9 cellular contexts compared by ENCODE assay signal in the genomic region with DNA sequence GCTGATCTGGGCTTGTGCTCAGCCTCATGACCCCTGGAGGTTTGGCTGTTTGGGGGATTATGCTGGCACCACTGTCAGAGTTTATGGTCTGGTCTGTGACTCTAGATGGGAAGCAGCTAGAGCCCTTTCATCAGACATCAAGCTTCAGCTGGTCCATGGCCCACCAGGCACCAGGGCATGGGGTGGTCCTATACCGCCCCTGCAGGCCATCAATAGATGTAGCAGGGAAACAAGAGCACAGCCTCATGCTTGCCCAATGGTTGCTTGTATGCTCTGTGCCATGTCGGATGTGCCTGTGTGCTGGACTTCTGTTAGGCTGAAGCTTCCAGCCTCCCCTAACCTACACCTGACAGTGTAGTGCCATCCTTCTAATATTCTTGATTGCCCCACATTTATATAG.
DNase-seq lines count a peak whose midpoint lies in the region; ATAC-seq and TF ChIP-seq lines count a peak whose summit lies in the region.
"Had no signal": no experiment of that assay in that cellular context is flagged by ENCODE, and none has a peak within 500 bp of the region (broad histone marks: within the 10 kb centered on the region; RNA-seq: fewer than 3 reads in every experiment).

No MANE protein-coding gene starts in this region.

- in situ Hi-C loops in GM13977 (cut with MboI; ENCODE audit: low pct_unique_long_range_greater_than_20kb, low sequenced_read_pairs, unreplicated experiment) = no loop called here

- no peak for TF ChIP-seq POLR2A in adrenal gland (IDR thresholded peaks at IDR 0.05)

- no peaks in the 10 kb centered on the region for H3K9me3 Mint-ChIP-seq in natural killer cell treated with Interleukin-12 subunit alpha and Interleukin-12 subunit beta and Interleukin-15 and Interleukin-18, amount 100 ng/mL, for 72 hours

- H3K27ac ChIP-seq in HL-60 (replicated peaks) (no peak overlapping the region), adrenal gland (no peak overlapping the region)

- H3K27me3 ChIP-seq in HL-60 (ENCODE audit: insufficient read depth, poor library complexity, severe bottlenecking) = peaks cover 7% of the 10 kb centered on the region
- no peaks in the 10 kb centered on the region for H3K27me3 ChIP-seq in adrenal gland

- H3K9me3 ChIP-seq in adrenal gland (replicated peaks in 1 of 3) = no peaks in the 10 kb centered on the region

- DNase-seq in GM13977 (ENCODE audit: low spot score) (no peak), HL-60 (ENCODE audit: low read depth in 1 of 2, low spot score in 1 of 2) (no peak), adrenal gland (peak in 2 of 7 donors; percentile 23 to 27), cerebellum (ENCODE audit: low spot score) (no peak), activated T-cell treated with anti-CD3 and anti-CD28 coated beads for 4 hours (no peak)
- DNase-seq in natural killer cell treated with Interleukin-12 subunit alpha and Interleukin-12 subunit beta and Interleukin-15 and Interleukin-18, amount 100 ng/mL, for 72 hours (ENCODE audit: low spot score) = no peak
- DNase-seq: NCI-H2029 treated with DMSO at 0.1 percent for 48 hours had no signal

- H3K36me3 Mint-ChIP-seq in natural killer cell treated with Interleukin-12 subunit alpha and Interleukin-12 subunit beta and Interleukin-15 and Interleukin-18, amount 100 ng/mL, for 72 hours = no peaks in the 10 kb centered on the region

- H3K36me3 ChIP-seq in adrenal gland (replicated peaks in 1 of 2) = no peaks in the 10 kb centered on the region

- 50 to 71% (median 57%) methylated on average over 2 of the region's 2 CpGs for WGBS in adrenal gland, 4 donors

- H3K4me1 Mint-ChIP-seq in natural killer cell treated with Interleukin-12 subunit alpha and Interleukin-12 subunit beta and Interleukin-15 and Interleukin-18, amount 100 ng/mL, for 72 hours (ENCODE audit: low read depth in 2 of 2) = no peaks in the 10 kb centered on the region

- H3K4me3 Mint-ChIP-seq in natural killer cell treated with Interleukin-12 subunit alpha and Interleukin-12 subunit beta and Interleukin-15 and Interleukin-18, amount 100 ng/mL, for 72 hours = no peak overlapping the region

- TF ChIP-seq CTCF in GM13977 (IDR thresholded peaks at IDR 0.05; ENCODE audit: extremely low read depth, insufficient read depth, missing control alignments) = peak; percentile 54
- peak; percentile 45 for TF ChIP-seq CTCF in HL-60 (IDR thresholded peaks at IDR 0.05; ENCODE audit: insufficient read depth, low read length)
- peak in 5 of 6 experiments; percentile 8 to 40 (median 21) for TF ChIP-seq CTCF in adrenal gland (IDR thresholded peaks at IDR 0.05)

- intact Hi-C loops in adrenal gland (cut with DNase I) = no loop called here

- H3K4me3 ChIP-seq in HL-60 (replicated peaks; ENCODE audit: insufficient read depth, low read length) (no peak overlapping the region), adrenal gland (no peak overlapping the region)

- ATAC-seq in natural killer cell treated with Interleukin-12 subunit alpha and Interleukin-12 subunit beta and Interleukin-15 and Interleukin-18, amount 100 ng/mL, for 72 hours = peak; percentile 56
- ATAC-seq in GM18858 (IDR thresholded peaks at IDR 0.05; ENCODE audit: unreplicated experiment) (no peak), GM18511 (IDR thresholded peaks at IDR 0.05; ENCODE audit: unreplicated experiment) (no peak)

- H3K4me1 ChIP-seq in adrenal gland (replicated peaks in 1 of 2) = no peaks in the 10 kb centered on the region

- no peak overlapping the region for H3K27ac Mint-ChIP-seq in natural killer cell treated with Interleukin-12 subunit alpha and Interleukin-12 subunit beta and Interleukin-15 and Interleukin-18, amount 100 ng/mL, for 72 hours

- H3K27me3 Mint-ChIP-seq in natural killer cell treated with Interleukin-12 subunit alpha and Interleukin-12 subunit beta and Interleukin-15 and Interleukin-18, amount 100 ng/mL, for 72 hours = peaks cover 26 to 39% of the 10 kb centered on the region in 2 donors

Comparison
In these comparisons a context has a peak if more than half of its experiments do, and no peak if none do; other contexts are left out.
1. ATAC-seq: peak in natural killer cell treated with Interleukin-12 subunit alpha and Interleukin-12 subunit beta and Interleukin-15 and Interleukin-18, amount 100 ng/mL, for 72 hours (2 of 2); none in GM18858 (single experiment) and GM18511 (single experiment).
2. Peak in every context shown above with its lines, with median percentiles within 50 percentile points of each other: CTCF ChIP-seq.